8 cellular contexts compared by ENCODE assay signal in the genomic region with DNA sequence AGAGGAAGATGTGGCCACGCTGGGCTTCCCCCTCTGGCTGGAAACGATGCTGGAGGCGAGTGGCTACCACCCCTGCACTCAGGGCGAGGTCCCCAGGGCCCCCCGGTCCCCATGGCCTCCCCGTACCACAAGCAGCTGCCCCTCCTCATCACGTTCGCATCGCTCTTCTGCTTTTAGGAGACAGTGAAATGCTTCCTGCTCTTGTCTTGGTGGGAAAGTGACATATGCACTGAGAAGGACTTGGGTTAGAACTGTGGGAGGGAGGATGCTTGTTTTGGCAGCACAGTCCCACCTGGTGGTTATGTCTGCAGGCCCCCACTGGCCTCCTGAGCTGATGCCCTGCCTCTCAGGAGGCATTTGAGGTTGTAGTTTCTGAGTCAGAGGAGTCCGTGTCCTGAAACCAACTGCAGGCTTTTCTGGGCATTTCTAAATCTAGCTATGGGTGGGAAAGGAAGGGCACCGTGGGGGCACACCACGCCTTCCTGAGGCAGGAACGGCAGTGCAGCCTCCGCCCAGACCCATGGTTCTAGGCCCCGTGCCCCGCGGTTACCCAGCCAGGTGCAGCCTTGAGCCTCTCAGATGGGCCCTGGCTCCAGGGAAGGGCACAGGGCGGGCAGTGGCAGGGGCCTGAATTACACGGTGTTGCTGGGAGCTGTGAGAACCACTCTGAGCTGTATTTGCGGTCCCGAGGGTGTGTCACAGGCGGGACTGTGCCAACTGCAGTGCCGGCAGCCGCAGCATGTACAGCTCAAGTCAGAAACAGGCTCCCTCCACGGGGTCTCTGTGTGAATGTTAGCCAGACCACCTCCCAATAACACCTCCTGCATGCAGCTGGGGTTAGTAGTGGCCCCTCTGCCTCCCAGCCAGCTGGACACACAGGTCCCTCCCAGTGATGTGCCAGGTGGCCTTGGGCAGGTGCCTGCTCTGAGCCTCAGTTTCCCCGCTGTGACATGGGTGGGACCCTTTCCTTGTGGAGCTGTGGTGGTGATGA.
DNase-seq lines count a peak whose midpoint lies in the region; ATAC-seq and TF ChIP-seq lines count a peak whose summit lies in the region.

No MANE protein-coding gene starts in this region.

- no peak overlapping the region for H3K4me3 Mint-ChIP-seq in T-helper 17 cell

- H3K27me3 Mint-ChIP-seq in T-helper 17 cell, result peaks cover 12% of the 10 kb centered on the region

- intact Hi-C loops in psoas muscle (cut with DNase I), result no loop called here

- 51 to 57% (median 51%) methylated on average over 23 to 26 of the region's 26 CpGs for WGBS in psoas muscle, 3 donors

- H3K4me1 Mint-ChIP-seq in T-helper 17 cell, result peaks cover 9% of the 10 kb centered on the region

- H3K4me3 ChIP-seq in psoas muscle, result no peak overlapping the region

- H3K36me3 ChIP-seq in psoas muscle (ENCODE audit: insufficient read depth in 1 of 2, low read depth in 1 of 2), result no peaks in the 10 kb centered on the region

- DNase-seq in EH (ENCODE audit: low read depth) (peak; percentile 5), psoas muscle (peak; percentile 9 to 36), T-helper 17 cell (no peak), NCI-H446 treated with DMSO at 0.1 percent for 48 hours (lab: John Stamatoyannopoulos, UW) (no peak), NCI-H2107 (lab: John Stamatoyannopoulos, UW) (no peak)
- DNase-seq in activated CD4-positive, alpha-beta T cell treated with anti-CD3 and anti-CD28 coated beads, Interleukin-2, amount 50 U/mL, for 48 hours, result peak; percentile 36 to 59

- no peaks in the 10 kb centered on the region for H3K36me3 Mint-ChIP-seq in T-helper 17 cell (ENCODE audit: low read depth)

- H3K27ac ChIP-seq in psoas muscle, result no peak overlapping the region

- no peak overlapping the region for H3K27ac Mint-ChIP-seq in T-helper 17 cell

- no peaks in the 10 kb centered on the region for H3K27me3 ChIP-seq in psoas muscle (ENCODE audit: insufficient read depth in 3 of 3, low read length in 2 of 3)

- ATAC-seq in GM19397 (IDR thresholded peaks at IDR 0.05; ENCODE audit: unreplicated experiment) (peak; percentile 56), HG03196 (IDR thresholded peaks at IDR 0.05; ENCODE audit: unreplicated experiment) (peak; percentile 76), psoas muscle (no peak), T-helper 17 cell (no peak)

- TF ChIP-seq CTCF in psoas muscle (IDR thresholded peaks at IDR 0.05), result no peak

- H3K9me3 ChIP-seq in psoas muscle, result no peaks in the 10 kb centered on the region
- H3K9me3 ChIP-seq in T-helper 17 cell (ENCODE audit: control insufficient read depth, low read length, poor library complexity, severe bottlenecking), result no peaks in the 10 kb centered on the region

- no peaks in the 10 kb centered on the region for H3K4me1 ChIP-seq in psoas muscle

Comparison
In these comparisons a context has a peak if more than half of its experiments do, and no peak if none do; other contexts are left out.
1. DNase-seq: peak in EH (single experiment), activated CD4-positive, alpha-beta T cell treated with anti-CD3 and anti-CD28 coated beads, Interleukin-2, amount 50 U/mL, for 48 hours (2 of 2) and psoas muscle (2 of 2); none in T-helper 17 cell (0 of 3), NCI-H446 treated with DMSO at 0.1 percent for 48 hours (single experiment) and NCI-H2107 (single experiment).
2. ATAC-seq: peak in GM19397 (single experiment) and HG03196 (single experiment); none in psoas muscle (0 of 4) and T-helper 17 cell (single experiment).